25 cellular contexts compared by ENCODE assay signal in genomic region chr11:134640536-134640935, GRCh38.
"Had no signal": no experiment of that assay in that cellular context is flagged by ENCODE, and none has a peak within 500 bp of the region (broad histone marks: within the 10 kb centered on the region; RNA-seq: fewer than 3 reads in every experiment).

No MANE protein-coding gene starts in this region.

- DNase-seq: activated B cell treated with CpG ODN at 0.5 μM for 24 hours; activated CD4-positive, alpha-beta memory T cell treated with anti-CD3 and anti-CD28 coated beads for 36 hours; activated CD4-positive, alpha-beta T cell treated with anti-CD3 and anti-CD28 coated beads for 1 hour; activated CD4-positive, alpha-beta T cell treated with anti-CD3 and anti-CD28 coated beads, Interleukin-2, amount 10 ng/mL, durations not matched to agents 7 days and 5 days; activated effector memory CD4-positive, alpha-beta T cell treated with anti-CD3 and anti-CD28 coated beads, Interleukin-2, amount 50 U/mL, for 16 hours; activated naive CD4-positive, alpha-beta T cell treated with Interleukin-2 at 50 U/mL for 16 hours; activated naive CD8-positive, alpha-beta T cell treated with anti-CD3 and anti-CD28 coated beads, Interleukin-2, amount 50 U/mL, for 24 hours; activated T-cell treated with anti-CD3 and anti-CD28 coated beads, Interleukin-2, amount 50 U/mL, for 4 hours; amniotic stem cell; body of pancreas; MM.1S; NCI-H1105; NCI-H1694 treated with DMSO at 0.1 percent for 48 hours; NCI-H2029 treated with DMSO at 0.1 percent for 48 hours; NCI-H446; NCI-H524; SIG-M5; T-cell; T-helper 2 cell; T1000 had no signal

- FAIRE-seq: bronchial epithelial cell, TTC549 had no signal

- H3K27ac ChIP-seq: ascending aorta, body of pancreas, PC-9 had no signal

- H3K4me1 ChIP-seq: ascending aorta, body of pancreas had no signal

- H3K9me3 ChIP-seq: ascending aorta, body of pancreas had no signal

- H3K4me3 ChIP-seq: ascending aorta, body of pancreas, PC-9 had no signal

- H2AFZ ChIP-seq: PC-9 had no signal

- H3K36me3 ChIP-seq: ascending aorta had no signal

- H3K27me3 ChIP-seq: ascending aorta, body of pancreas had no signal

- ATAC-seq: activated naive CD4-positive, alpha-beta T cell treated with anti-CD3 and anti-CD28 coated beads, Interleukin-2, amount 50 U/mL, for 72 hours; activated naive CD8-positive, alpha-beta T cell treated with anti-CD3 and anti-CD28 coated beads, Interleukin-2, amount 50 U/mL, for 24 hours; activated T-cell treated with anti-CD3 and anti-CD28 coated beads, Interleukin-2, amount 50 U/mL, for 4 hours; body of pancreas; T-cell had no signal

- H3K4me2 ChIP-seq: PC-9 had no signal
